In genomic region chr7:80896856-80897598, GRCh38 we compare ENCODE assay signal across 20 cellular contexts. TPM values are rescaled to one million over a fixed set of nuclear protein-coding genes. Genes with fewer than 3 reads are reported as not detected.
DNase-seq lines count a peak whose midpoint lies in the region; ATAC-seq and TF ChIP-seq lines count a peak whose summit lies in the region.
"Had no signal": no experiment of that assay in that cellular context is flagged by ENCODE, and none has a peak within 500 bp of the region (broad histone marks: within the 10 kb centered on the region; RNA-seq: fewer than 3 reads in every experiment).

No MANE protein-coding gene starts in this region.

- TF ChIP-seq POLR2A in vagina (IDR thresholded peaks at IDR 0.05): no peak

- CTCF ChIA-PET in activated CD4-positive, alpha-beta memory T cell treated with anti-CD3 and anti-CD28 coated beads for 36 hours (lab: Charles Lee): no interaction called here

- H3K27me3 Mint-ChIP-seq in mesothelial cell of epicardium (ENCODE audit: low read depth): no peaks in the 10 kb centered on the region
- no peaks in the 10 kb centered on the region for H3K27me3 Mint-ChIP-seq in activated CD4-positive, alpha-beta memory T cell treated with anti-CD3 and anti-CD28 coated beads for 36 hours
- H3K27me3 Mint-ChIP-seq: CD4-positive, alpha-beta memory T cell had no signal

- TF ChIP-seq CTCF in VCaP (conservative IDR thresholded peaks at IDR 0.05): no peak
- TF ChIP-seq CTCF in mesothelial cell of epicardium (IDR thresholded peaks at IDR 0.05; ENCODE audit: unreplicated experiment): no peak
- TF ChIP-seq CTCF in vagina (IDR thresholded peaks at IDR 0.05): no peak

- DNase-seq in DMS53 (lab: John Stamatoyannopoulos, UW): peak; percentile 17
- no peak for DNase-seq in DMS53 treated with DMSO at 0.1 percent for 48 hours (lab: John Stamatoyannopoulos, UW; ENCODE audit: unreplicated experiment)
- no peak for DNase-seq in mesothelial cell of epicardium (ENCODE audit: low spot score in 2 of 2, unreplicated experiment in 2 of 2)
- no peak for DNase-seq in vagina (ENCODE audit: extremely low spot score in 2 of 2)
- no peak for DNase-seq in NCI-H128 (lab: John Stamatoyannopoulos, UW; ENCODE audit: unreplicated experiment)
- no peak for DNase-seq in activated CD4-positive, alpha-beta memory T cell treated with anti-CD3 and anti-CD28 coated beads for 36 hours
- DNase-seq: 8988T; activated naive CD4-positive, alpha-beta T cell treated with anti-CD3 and anti-CD28 coated beads, Interleukin-2, amount 50 U/mL, for 16 hours; brain microvascular endothelial cell; CD4-positive, alpha-beta memory T cell; midbrain; NCI-H1048; NCI-H2171; stimulated activated CD4-positive, alpha-beta T cell treated with anti-CD3 and anti-CD28 coated beads, Interleukin-4, amount 100 ng/mL, for 1 hour had no signal

- no peak for ATAC-seq in HG02884 (IDR thresholded peaks at IDR 0.05; ENCODE audit: unreplicated experiment)
- ATAC-seq: activated CD4-positive, CD25-positive, alpha-beta regulatory T cell treated with anti-CD3 and anti-CD28 coated beads, Interleukin-2, amount 50 U/mL, for 24 hours; sciatic nerve had no signal

- H3K4me1 ChIP-seq in vagina: peaks cover 26% of the 10 kb centered on the region

- H3K36me3 ChIP-seq in vagina: no peaks in the 10 kb centered on the region
- H3K36me3 ChIP-seq: brain microvascular endothelial cell, neutrophil had no signal

- peak overlapping the region; percentile 74 for H3K27ac Mint-ChIP-seq in mesothelial cell of epicardium
- no peak overlapping the region for H3K27ac Mint-ChIP-seq in activated CD4-positive, alpha-beta memory T cell treated with anti-CD3 and anti-CD28 coated beads for 36 hours
- H3K27ac Mint-ChIP-seq: CD4-positive, alpha-beta memory T cell; T-helper 1 cell treated with Interleukin-12 subunit alpha and Interleukin-12 subunit beta and Interleukin-4 antibody, amounts not matched to agents 30 μg/mL and 1 μg/mL, for 36 hours had no signal

- no peak overlapping the region for H3K4me3 ChIP-seq in vagina

- intact Hi-C loops in vagina (cut with DNase I): no loop called here
- intact Hi-C loops in activated CD4-positive, alpha-beta memory T cell treated with anti-CD3 and anti-CD28 coated beads for 36 hours (cut with micrococcal nuclease): no loop called here

- H3K27me3 ChIP-seq in vagina: no peaks in the 10 kb centered on the region
- H3K27me3 ChIP-seq: brain microvascular endothelial cell, neutrophil had no signal

- H3K27ac ChIP-seq in VCaP (peak overlapping the region; percentile 17; the same call in 1 of the 2 replicates), vagina (peak overlapping the region; percentile 37)
- H3K27ac ChIP-seq: brain microvascular endothelial cell, neutrophil had no signal

- POLR2A ChIA-PET in activated CD4-positive, alpha-beta memory T cell treated with anti-CD3 and anti-CD28 coated beads for 36 hours (lab: Charles Lee): no interaction called here

- peaks cover 9% of the 10 kb centered on the region for H3K36me3 Mint-ChIP-seq in mesothelial cell of epicardium
- H3K36me3 Mint-ChIP-seq in activated CD4-positive, alpha-beta memory T cell treated with anti-CD3 and anti-CD28 coated beads for 36 hours: no peaks in the 10 kb centered on the region
- H3K36me3 Mint-ChIP-seq: CD4-positive, alpha-beta memory T cell had no signal

- no peaks in the 10 kb centered on the region for H3K9me3 Mint-ChIP-seq in mesothelial cell of epicardium
- peaks cover 4% of the 10 kb centered on the region for H3K9me3 Mint-ChIP-seq in activated CD4-positive, alpha-beta memory T cell treated with anti-CD3 and anti-CD28 coated beads for 36 hours
- H3K9me3 Mint-ChIP-seq: T-helper 1 cell treated with Interleukin-12 subunit alpha and Interleukin-12 subunit beta and Interleukin-4 antibody, amounts not matched to agents 30 μg/mL and 1 μg/mL, for 36 hours had no signal

- H3K4me3 Mint-ChIP-seq in mesothelial cell of epicardium: no peak overlapping the region
- H3K4me3 Mint-ChIP-seq in activated CD4-positive, alpha-beta memory T cell treated with anti-CD3 and anti-CD28 coated beads for 36 hours: no peak overlapping the region
- H3K4me3 Mint-ChIP-seq: CD4-positive, alpha-beta memory T cell; T-helper 1 cell treated with Interleukin-12 subunit alpha and Interleukin-12 subunit beta and Interleukin-4 antibody, amounts not matched to agents 30 μg/mL and 1 μg/mL, for 36 hours had no signal

- H3K9me3 ChIP-seq in vagina: no peaks in the 10 kb centered on the region
- H3K9me3 ChIP-seq: neutrophil had no signal

- peaks cover 38% of the 10 kb centered on the region for H3K4me1 Mint-ChIP-seq in mesothelial cell of epicardium
- H3K4me1 Mint-ChIP-seq in activated CD4-positive, alpha-beta memory T cell treated with anti-CD3 and anti-CD28 coated beads for 36 hours (ENCODE audit: low read depth): no peaks in the 10 kb centered on the region
- H3K4me1 Mint-ChIP-seq: CD4-positive, alpha-beta memory T cell had no signal

RNA-seq across cellular contexts. Expression of gene SEMA3C, which starts 21.8 kb away (rescaled TPM):
- total RNA-seq in mesothelial cell of epicardium (490 to 527 TPM (median 496 TPM) in 3 replicates), vagina (90.6 TPM)
- not detected for total RNA-seq in activated CD4-positive, alpha-beta memory T cell treated with anti-CD3 and anti-CD28 coated beads for 36 hours

Comparison
In these comparisons a context has a peak if more than half of its experiments do, and no peak if none do; other contexts are left out.
1. RNA of gene SEMA3C, which starts 21.8 kb away (total RNA-seq): 490 to 527 TPM in mesothelial cell of epicardium and 90.6 TPM in vagina (single experiment); not detected in activated CD4-positive, alpha-beta memory T cell treated with anti-CD3 and anti-CD28 coated beads for 36 hours; every median in the first group is over 10 times any median in the second.